Comparison of ENCODE assay signal across 7 cellular contexts in genomic region chrX:135295238-135295943, GRCh38. TPM values are rescaled to one million over a fixed set of nuclear protein-coding genes. Genes with fewer than 3 reads are reported as not detected.
DNase-seq lines count a peak whose midpoint lies in the region; ATAC-seq and TF ChIP-seq lines count a peak whose summit lies in the region.

No MANE protein-coding gene starts in this region.

- H3K4me3 Mint-ChIP-seq in activated CD8-positive, alpha-beta memory T cell treated with anti-CD3 and anti-CD28 coated beads, Interleukin-2, amount 10 ng/mL, durations not matched to agents 7 days and 5 days = peak overlapping the region; percentile 81
- peak overlapping the region; percentile 78 to 87 (median 82) for H3K4me3 Mint-ChIP-seq in nephron

- CTCF ChIA-PET in activated CD8-positive, alpha-beta memory T cell treated with anti-CD3 and anti-CD28 coated beads, Interleukin-2, amount 10 ng/mL, durations not matched to agents 7 days and 5 days (lab: Charles Lee) = interaction anchor here (0.9 to 1.1 kb wide), 3 partner anchors 27 to 177 kb away, joined by 3 read pairs; no protein-coding TSS in a partner anchor

- peak overlapping the region; percentile 14 for H3K4me3 ChIP-seq in epithelial cell of proximal tubule (ENCODE audit: low read depth, low read length)

- peak; percentile 11 for DNase-seq in GM19240 (ENCODE audit: insufficient read length, low spot score)
- peak; percentile 80 for DNase-seq in activated CD8-positive, alpha-beta memory T cell treated with anti-CD3 and anti-CD28 coated beads, Interleukin-2, amount 10 ng/mL, durations not matched to agents 7 days and 5 days
- no peak for DNase-seq in epithelial cell of proximal tubule (ENCODE audit: low read depth)
- DNase-seq in stimulated activated naive CD8-positive, alpha-beta T cell treated with anti-CD3 and anti-CD28 coated beads, Interleukin-15, Interleukin-2, amounts not matched to agents 100 U/mL and 50 U/mL, for 24 hours = peak; percentile 65
- DNase-seq in D341Med (ENCODE audit: low spot score) = no peak

- ATAC-seq in HG03432 (IDR thresholded peaks at IDR 0.05; ENCODE audit: unreplicated experiment) = peak; percentile 100
- ATAC-seq in activated CD8-positive, alpha-beta memory T cell treated with anti-CD3 and anti-CD28 coated beads, Interleukin-2, amount 10 ng/mL, durations not matched to agents 7 days and 5 days = peak; percentile 100
- ATAC-seq in stimulated activated naive CD8-positive, alpha-beta T cell treated with anti-CD3 and anti-CD28 coated beads, Interleukin-15, Interleukin-2, amounts not matched to agents 100 U/mL and 50 U/mL, for 24 hours = peak; percentile 92

- H3K27ac Mint-ChIP-seq in activated CD8-positive, alpha-beta memory T cell treated with anti-CD3 and anti-CD28 coated beads, Interleukin-2, amount 10 ng/mL, durations not matched to agents 7 days and 5 days = peak overlapping the region; percentile 89
- H3K27ac Mint-ChIP-seq in nephron = no peak overlapping the region

- H3K9me3 Mint-ChIP-seq in activated CD8-positive, alpha-beta memory T cell treated with anti-CD3 and anti-CD28 coated beads, Interleukin-2, amount 10 ng/mL, durations not matched to agents 7 days and 5 days (ENCODE audit: low read depth) = peaks cover 6% of the 10 kb centered on the region
- peaks cover 35% of the 10 kb centered on the region for H3K9me3 Mint-ChIP-seq in nephron

- no peaks in the 10 kb centered on the region for H3K27me3 Mint-ChIP-seq in activated CD8-positive, alpha-beta memory T cell treated with anti-CD3 and anti-CD28 coated beads, Interleukin-2, amount 10 ng/mL, durations not matched to agents 7 days and 5 days
- peaks cover 6% of the 10 kb centered on the region for H3K27me3 Mint-ChIP-seq in nephron (ENCODE audit: low read depth)

- TF ChIP-seq CTCF in epithelial cell of proximal tubule (conservative IDR thresholded peaks at IDR 0.05; ENCODE audit: low read depth, low read length) (no peak), nephron (IDR thresholded peaks at IDR 0.05; ENCODE audit: unreplicated experiment in 3 of 3) (peak in 1 of 3 experiments; percentile 16)

- H3K36me3 Mint-ChIP-seq in activated CD8-positive, alpha-beta memory T cell treated with anti-CD3 and anti-CD28 coated beads, Interleukin-2, amount 10 ng/mL, durations not matched to agents 7 days and 5 days = peaks cover 28% of the 10 kb centered on the region
- peaks cover 18% of the 10 kb centered on the region for H3K36me3 Mint-ChIP-seq in nephron (ENCODE audit: low read depth)

- peaks cover 16% of the 10 kb centered on the region for H3K4me1 Mint-ChIP-seq in activated CD8-positive, alpha-beta memory T cell treated with anti-CD3 and anti-CD28 coated beads, Interleukin-2, amount 10 ng/mL, durations not matched to agents 7 days and 5 days
- H3K4me1 Mint-ChIP-seq in nephron = peaks cover 5% of the 10 kb centered on the region

RNA-seq across cellular contexts. Expression of gene ETDC, which starts 13.9 kb away (rescaled TPM):
- total RNA-seq in activated CD8-positive, alpha-beta memory T cell treated with anti-CD3 and anti-CD28 coated beads, Interleukin-2, amount 10 ng/mL, durations not matched to agents 7 days and 5 days = not detected
- total RNA-seq in epithelial cell of proximal tubule = not detected in 2 replicates

RNA-seq across cellular contexts. Expression of gene ETDA, which starts 43.5 kb away (rescaled TPM):
- not detected for total RNA-seq in activated CD8-positive, alpha-beta memory T cell treated with anti-CD3 and anti-CD28 coated beads, Interleukin-2, amount 10 ng/mL, durations not matched to agents 7 days and 5 days
- total RNA-seq in epithelial cell of proximal tubule = not detected in 2 replicates

RNA-seq across cellular contexts. Expression of gene ZNF75D, which starts 48.5 kb away (rescaled TPM):
- 10 to 100 TPM; 10.4 to 13.1 TPM for total RNA-seq in activated CD8-positive, alpha-beta memory T cell treated with anti-CD3 and anti-CD28 coated beads, Interleukin-2, amount 10 ng/mL, durations not matched to agents 7 days and 5 days
- 2.5 and 4.7 TPM in 2 replicates for total RNA-seq in epithelial cell of proximal tubule

RNA-seq across cellular contexts. Expression of gene ZNF449, which starts 49.2 kb away (rescaled TPM):
- total RNA-seq in activated CD8-positive, alpha-beta memory T cell treated with anti-CD3 and anti-CD28 coated beads, Interleukin-2, amount 10 ng/mL, durations not matched to agents 7 days and 5 days = 1 to 10 TPM; 3.0 to 4.3 TPM
- 3.5 and 4.5 TPM in 2 replicates for total RNA-seq in epithelial cell of proximal tubule

Comparison
In these comparisons a context has a peak if more than half of its experiments do, and no peak if none do; other contexts are left out.
1. DNase-seq: peak in GM19240 (single experiment), activated CD8-positive, alpha-beta memory T cell treated with anti-CD3 and anti-CD28 coated beads, Interleukin-2, amount 10 ng/mL, durations not matched to agents 7 days and 5 days (single experiment) and stimulated activated naive CD8-positive, alpha-beta T cell treated with anti-CD3 and anti-CD28 coated beads, Interleukin-15, Interleukin-2, amounts not matched to agents 100 U/mL and 50 U/mL, for 24 hours (single experiment); none in epithelial cell of proximal tubule (single experiment) and D341Med (single experiment).
2. Peak in every context shown above with its lines, with median percentiles within 50 percentile points of each other: ATAC-seq.